Comparison of ENCODE assay signal across 8 cellular contexts in genomic region chrX:16711219-16712115, GRCh38. TPM values are rescaled to one million over a fixed set of nuclear protein-coding genes. Genes with fewer than 3 reads are reported as not detected.
DNase-seq lines count a peak whose midpoint lies in the region; ATAC-seq and TF ChIP-seq lines count a peak whose summit lies in the region.

No MANE protein-coding gene starts in this region.

- peaks cover 12% of the 10 kb centered on the region for H3K36me3 Mint-ChIP-seq in mesothelial cell of epicardium

- H3K4me1 Mint-ChIP-seq in mesothelial cell of epicardium, result peaks cover 22% of the 10 kb centered on the region

- peak overlapping the region; percentile 93 for H3K4me3 Mint-ChIP-seq in mesothelial cell of epicardium

- H3K27me3 Mint-ChIP-seq in mesothelial cell of epicardium (ENCODE audit: low read depth), result no peaks in the 10 kb centered on the region

- H3F3A ChIP-seq in DOHH2 (ENCODE audit: control insufficient read depth, insufficient read depth), result 0 out of 2 replicates have a peak, but pooled peaks cover 4% of the 10 kb centered on the region

- H3K36me3 ChIP-seq in DOHH2 (ENCODE audit: control insufficient read depth, low read length) (peaks cover 17% of the 10 kb centered on the region), urinary bladder (ENCODE audit: insufficient read depth) (no peaks in the 10 kb centered on the region)

- no peaks in the 10 kb centered on the region for H3K9me3 ChIP-seq in DOHH2 (ENCODE audit: control insufficient read depth, insufficient read depth, low read length)

- no peaks in the 10 kb centered on the region for H3K27me3 ChIP-seq in DOHH2 (ENCODE audit: control insufficient read depth, low read length)

- DNase-seq in NB4 (ENCODE audit: low read depth) (peak; percentile 4), mesothelial cell of epicardium (ENCODE audit: low spot score in 2 of 2, unreplicated experiment in 2 of 2) (peak in 1 of 2 experiments; percentile 49), mesenteric fat pad (ENCODE audit: low spot score) (no peak), 8988T (no peak)

- peak overlapping the region; percentile 67 for H3K4me2 ChIP-seq in DOHH2 (ENCODE audit: low read length)

- no peaks in the 10 kb centered on the region for H4K20me1 ChIP-seq in DOHH2 (ENCODE audit: control insufficient read depth, insufficient read depth, low read depth, low read length)

- 10% methylated on average over 38 of the region's 40 CpGs for WGBS in urinary bladder

- no peaks in the 10 kb centered on the region for H3K9me2 ChIP-seq in DOHH2 (replicated peaks; ENCODE audit: control insufficient read depth, low read length)

- peak overlapping the region; percentile 93 for H3K4me3 ChIP-seq in DOHH2 (ENCODE audit: low read length)
- peak overlapping the region; percentile 21 for H3K4me3 ChIP-seq in NB4 (ENCODE audit: low read depth, low read length)
- peak overlapping the region; percentile 87 for H3K4me3 ChIP-seq in urinary bladder (ENCODE audit: low read depth, low read length)

- TF ChIP-seq CTCF in DOHH2 (IDR thresholded peaks at IDR 0.05; ENCODE audit: low read depth, low read length, poor library complexity, severe bottlenecking) (no peak), NB4 (IDR thresholded peaks at IDR 0.05; ENCODE audit: low read depth, low read length) (no peak), mesothelial cell of epicardium (IDR thresholded peaks at IDR 0.05; ENCODE audit: unreplicated experiment) (no peak)

- peaks cover 47% of the 10 kb centered on the region for H3K4me1 ChIP-seq in DOHH2 (ENCODE audit: control insufficient read depth, low read length)
- no peaks in the 10 kb centered on the region for H3K4me1 ChIP-seq in urinary bladder (ENCODE audit: insufficient read depth)

- peak; percentile 9 for ATAC-seq in GM19467 (IDR thresholded peaks at IDR 0.05; ENCODE audit: unreplicated experiment)

- no peaks in the 10 kb centered on the region for H3K9me3 Mint-ChIP-seq in mesothelial cell of epicardium

- TF ChIP-seq POLR2A in NB4 (IDR thresholded peaks at IDR 0.05; ENCODE audit: extremely low read depth, insufficient read length), result no peak

- peak overlapping the region; percentile 96 for H3K27ac Mint-ChIP-seq in mesothelial cell of epicardium

- peaks cover 66% of the 10 kb centered on the region for H3K79me2 ChIP-seq in DOHH2 (ENCODE audit: control insufficient read depth, low read length)

- peak overlapping the region; percentile 88 for H3K27ac ChIP-seq in DOHH2 (ENCODE audit: low read depth, low read length)
- H3K27ac ChIP-seq in cingulate gyrus (ENCODE audit: low read depth, low read length), result peak overlapping the region; percentile 29
- H3K27ac ChIP-seq in urinary bladder (ENCODE audit: low read depth), result peak overlapping the region; percentile 91

RNA-seq across cellular contexts. Expression of gene CTPS2, which starts 1.0 kb away (rescaled TPM):
- 75.1 to 78.1 TPM (median 75.3 TPM) in 3 replicates for total RNA-seq in mesothelial cell of epicardium
- total RNA-seq in urinary bladder, result 38.8 TPM
- 9.9 TPM for polyA plus RNA-seq in urinary bladder
- total RNA-seq in mesenteric fat pad, result 8.6 TPM

RNA-seq across cellular contexts. Expression of gene SYAP1, which starts 7.9 kb away (rescaled TPM):
- 41.1 to 43.3 TPM (median 42.6 TPM) in 3 replicates for total RNA-seq in mesothelial cell of epicardium
- total RNA-seq in urinary bladder, result 29.9 TPM
- polyA plus RNA-seq in urinary bladder, result 9.5 TPM
- total RNA-seq in mesenteric fat pad, result 35.8 TPM

Comparison
In these comparisons a context has a peak if more than half of its experiments do, and no peak if none do; other contexts are left out.
1. H3K27ac ChIP-seq: peak in every context shown above with its lines; median percentile 91 in urinary bladder; 88 in DOHH2; 29 in cingulate gyrus.
2. H3K4me3 ChIP-seq: peak in every context shown above with its lines; median percentile 93 in DOHH2; 87 in urinary bladder; 21 in NB4.